ENCODE assay signal across 1 cellular context in the genomic region with DNA sequence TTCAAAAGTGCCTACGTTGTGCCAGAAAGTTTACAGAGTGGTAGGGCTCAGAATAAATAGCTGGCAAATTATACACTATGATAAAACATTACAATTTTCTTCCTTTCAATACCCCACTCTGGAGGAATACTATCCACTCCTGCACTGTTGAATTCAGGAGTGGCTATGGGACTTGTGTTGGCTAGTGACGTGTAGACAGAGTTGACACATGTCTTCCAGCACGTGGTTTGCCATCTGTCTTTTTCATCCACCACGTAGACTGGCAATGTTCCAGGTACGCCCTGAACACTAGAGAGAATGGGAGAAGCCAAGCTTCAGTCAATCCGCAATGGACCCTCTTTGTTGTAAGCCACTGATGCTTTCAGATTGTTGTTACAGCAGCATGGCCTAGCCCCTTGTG.
TF ChIP-seq lines count a peak whose summit lies in the region.

No MANE protein-coding gene starts in this region.

TF ChIP-seq in GM23338, 12 proteins besides CTCF, POLR2A, EP300 and RAD21 (continued from another document):
- no peak for TF ChIP-seq EZH2 (IDR thresholded peaks at IDR 0.05; ENCODE audit: low read depth, unreplicated experiment)
